ENCODE assay signal across 10 cellular contexts in genomic region chr17:50060951-50061712, GRCh38. TPM values are rescaled to one million over a fixed set of nuclear protein-coding genes. Genes with fewer than 3 reads are reported as not detected.
A peak's percentile ranks its signal among the peaks of the same experiment; 100 is the strongest.
DNase-seq lines count a peak whose midpoint lies in the region; ATAC-seq and TF ChIP-seq lines count a peak whose summit lies in the region.
"Had no signal": no experiment of that assay in that cellular context is flagged by ENCODE, and none has a peak within 500 bp of the region (broad histone marks: within the 10 kb centered on the region; RNA-seq: fewer than 3 reads in every experiment).

No MANE protein-coding gene starts in this region.

- H2AFZ ChIP-seq in IMR-90 (replicated peaks; ENCODE audit: low read length, poor library complexity), result peak overlapping the region; percentile 33
- H2AFZ ChIP-seq in Karpas-422 (ENCODE audit: low read length), result no peak overlapping the region

- in situ Hi-C loops in IMR-90 (cut with MboI; ENCODE audit: low sequenced_read_pairs), result no loop called here

- H3K14ac ChIP-seq in IMR-90 (replicated peaks; ENCODE audit: low read depth, low read length), result peak overlapping the region; percentile 91

- POLR2A ChIA-PET in IMR-90 (lab: Charles Lee; ENCODE audit: unreplicated experiment), result interaction anchor here (0.6 kb wide), 1 partner anchor 55 kb away, joined by 3 read pairs; no protein-coding TSS in a partner anchor

- H3K18ac ChIP-seq in IMR-90 (ENCODE audit: low read depth, low read length), result peak overlapping the region; percentile 80

- no peak overlapping the region for H3K4me3 ChIP-seq in IMR-90 (ENCODE audit: insufficient read depth, low read depth, low read length)
- no peak overlapping the region for H3K4me3 ChIP-seq in subcutaneous abdominal adipose tissue (ENCODE audit: low read depth in 1 of 5, low read length in 5 of 5)
- H3K4me3 ChIP-seq in Karpas-422 (ENCODE audit: low read length), result no peak overlapping the region

- H3K36me3 ChIP-seq in IMR-90 (ENCODE audit: control insufficient read depth, insufficient read depth, low read length), result no peaks in the 10 kb centered on the region
- no peaks in the 10 kb centered on the region for H3K36me3 ChIP-seq in subcutaneous abdominal adipose tissue (ENCODE audit: control insufficient read depth in 5 of 5, insufficient read depth in 5 of 5, low read length in 5 of 5)
- no peaks in the 10 kb centered on the region for H3K36me3 ChIP-seq in Karpas-422 (ENCODE audit: insufficient read depth, low read length)

- H2BK5ac ChIP-seq in IMR-90 (ENCODE audit: low read depth, low read length, poor library complexity, severe bottlenecking), result peak overlapping the region; percentile 91

- peak overlapping the region; percentile 52 to 88; a peak in 3 of 4 replicates for H4K8ac ChIP-seq in IMR-90 (ENCODE audit: low read depth in 2 of 2, low read length in 2 of 2)

- H3K4me1 ChIP-seq in IMR-90 (ENCODE audit: control insufficient read depth, insufficient read depth, low read length) (peaks cover 70% of the 10 kb centered on the region), subcutaneous abdominal adipose tissue (ENCODE audit: control insufficient read depth in 5 of 5, insufficient read depth in 5 of 5, low read length in 5 of 5) (peaks cover 5 to 81% (median 73%) of the 10 kb centered on the region in 5 donors), Karpas-422 (ENCODE audit: low read length) (peaks cover 31% of the 10 kb centered on the region)

- peak overlapping the region; percentile 97 for H2AK9ac ChIP-seq in IMR-90 (replicated peaks; ENCODE audit: low read depth, low read length, poor library complexity)

- intact Hi-C loops in IMR-90 (cut with micrococcal nuclease), result loop anchor here (10.0 kb wide), 1 partner anchor 866 kb away; no protein-coding TSS in a partner anchor
- intact Hi-C loops in left colon (cut with DNase I, micrococcal nuclease), result no loop called here

- H3K9ac ChIP-seq in IMR-90 (ENCODE audit: low read depth, low read length) (no peak overlapping the region), subcutaneous abdominal adipose tissue (ENCODE audit: low read length in 5 of 5) (peak overlapping the region in 1 of 5 donors; percentile 19), Karpas-422 (ENCODE audit: low read length) (no peak overlapping the region)

- TF ChIP-seq CTCF in IMR-90 (conservative IDR thresholded peaks at IDR 0.05; ENCODE audit: low read depth, low read length), result no peak

- no TSS peak for BruUV-seq in IMR-90 (replicated peaks; lab: Mats Ljungman, UMichigan)

- no peaks in the 10 kb centered on the region for H3K9me2 ChIP-seq in Karpas-422 (replicated peaks; ENCODE audit: insufficient read depth, low read length)

- H2AK5ac ChIP-seq in IMR-90 (ENCODE audit: low read depth, low read length), result peak overlapping the region; percentile 89

- peaks cover 22 to 90% of the 10 kb centered on the region in 2 experiments; a peak in 3 of 4 replicates for H3K79me1 ChIP-seq in IMR-90 (ENCODE audit: low read depth in 1 of 2, low read length in 2 of 2)

- dilution Hi-C loops in IMR-90 (cut with HindIII; ENCODE audit: low sequenced_read_pairs, unreplicated experiment), result no loop called here

- H3K27me3 ChIP-seq in IMR-90 (ENCODE audit: control insufficient read depth, insufficient read depth, low read length), result no peaks in the 10 kb centered on the region
- H3K27me3 ChIP-seq in subcutaneous abdominal adipose tissue (ENCODE audit: control insufficient read depth in 5 of 5, insufficient read depth in 4 of 5, low read length in 5 of 5), result peaks cover 0 to 6% (median 0%) of the 10 kb centered on the region in 5 donors
- H3K27me3 ChIP-seq in Karpas-422 (ENCODE audit: low read length), result no peaks in the 10 kb centered on the region

- H3K4ac ChIP-seq in IMR-90 (ENCODE audit: low read depth, low read length), result peak overlapping the region; percentile 95

- TF ChIP-seq RAD21 in IMR-90 (IDR thresholded peaks at IDR 0.05; ENCODE audit: low read length), result no peak

- DNase-seq in IMR-90 (peak; percentile 75), cerebellum (ENCODE audit: low spot score) (peak; percentile 37), left colon (peak; percentile 67 to 86), Karpas-422 (no peak)
- no peak for DNase-seq in activated CD8-positive, alpha-beta memory T cell treated with anti-CD3 and anti-CD28 coated beads for 24 hours
- no peak for DNase-seq in stimulated activated CD4-positive, alpha-beta T cell treated with anti-CD3 and anti-CD28 coated beads, Interleukin-2, amount 100 ng/mL, for 24 hours
- DNase-seq: activated CD4-positive, alpha-beta T cell treated with anti-CD3 and anti-CD28 coated beads, Interleukin-2, amount 50 U/mL, for 4 hours; NCI-H2171 had no signal

- H4K91ac ChIP-seq in IMR-90 (ENCODE audit: insufficient read depth, low read depth, low read length), result peak overlapping the region; percentile 91

- H3K79me2 ChIP-seq in Karpas-422 (ENCODE audit: low read length), result no peaks in the 10 kb centered on the region

- peak overlapping the region; percentile 67; the same call in 1 of the 2 replicates for H2BK20ac ChIP-seq in IMR-90 (ENCODE audit: low read depth, low read length)

- H4K20me1 ChIP-seq in IMR-90 (ENCODE audit: insufficient read depth, low read length) (peaks cover 11% of the 10 kb centered on the region; the same call in 1 of the 2 replicates), Karpas-422 (ENCODE audit: insufficient read depth, low read depth, low read length) (0 out of 2 replicates have a peak, but pooled peaks cover 3% of the 10 kb centered on the region)

- H4K5ac ChIP-seq in IMR-90 (ENCODE audit: low read depth, low read length), result peak overlapping the region; percentile 70

- TF ChIP-seq POLR2A in IMR-90 (IDR thresholded peaks at IDR 0.05; ENCODE audit: low read depth, low read length), result no peak; the same call in 1 of the 2 replicates

- CTCF ChIA-PET in IMR-90 (lab: Yijun Ruan, JAX), result interaction anchor here (1.0 to 1.3 kb wide), 2 partner anchors 26 to 33 kb away, joined by 3 to 4 read pairs; no protein-coding TSS in a partner anchor

- 100% methylated on average over 2 of the region's 9 CpGs; no CpG with 5 or more reads in 1 of the 2 experiments for WGBS in IMR-90 (ENCODE audit: extremely low coverage in 2 of 2, insufficient read length in 1 of 2), 2 experiments

- H3K23ac ChIP-seq in IMR-90 (ENCODE audit: low read depth, low read length), result peak overlapping the region; percentile 70; the same call in 1 of the 2 replicates

- peaks cover 58% of the 10 kb centered on the region for H3K9me1 ChIP-seq in IMR-90 (ENCODE audit: insufficient read depth, low read length)

- H3K4me2 ChIP-seq in IMR-90 (ENCODE audit: low read depth, low read length), result peak overlapping the region; percentile 46; the same call in 1 of the 2 replicates
- no peak overlapping the region for H3K4me2 ChIP-seq in Karpas-422 (ENCODE audit: low read depth, low read length, poor library complexity, severe bottlenecking)

- H3K9me3 ChIP-seq in IMR-90 (ENCODE audit: control insufficient read depth, insufficient read depth, low read length) (no peaks in the 10 kb centered on the region), subcutaneous abdominal adipose tissue (ENCODE audit: control insufficient read depth in 5 of 5, low read length in 5 of 5) (no peaks in the 10 kb centered on the region), Karpas-422 (ENCODE audit: low read length) (no peaks in the 10 kb centered on the region)

- H2BK120ac ChIP-seq in IMR-90 (ENCODE audit: low read depth, low read length), result peak overlapping the region; percentile 89

- H3K56ac ChIP-seq in IMR-90 (ENCODE audit: extremely low read depth, insufficient read depth, low read length), result 0 out of 2 replicates have a peak overlapping the region, but pooled peaks have one; percentile 37

- H2BK15ac ChIP-seq in IMR-90 (ENCODE audit: low read depth, low read length), result peak overlapping the region; percentile 75; the same call in 2 of the 3 replicates

- ATAC-seq in IMR-90 (ENCODE audit: low read depth) (peak; percentile 2), left colon (no peak), HG02840 (IDR thresholded peaks at IDR 0.05; ENCODE audit: low FRiP score, unreplicated experiment) (no peak)

- H3K27ac ChIP-seq in IMR-90 (ENCODE audit: insufficient read depth, low read length) (peak overlapping the region; percentile 70), subcutaneous abdominal adipose tissue (ENCODE audit: low read depth, low read length) (peak overlapping the region; percentile 54), Karpas-422 (ENCODE audit: low read length) (no peak overlapping the region)

TF ChIP-seq in IMR-90, 13 proteins besides CTCF, POLR2A, EP300 and RAD21:
- TF ChIP-seq USF2 (IDR thresholded peaks at IDR 0.05; ENCODE audit: low read depth, low read length), result no peak
- peak; percentile 35; the same call in 1 of the 2 replicates for TF ChIP-seq MAZ (IDR thresholded peaks at IDR 0.05; ENCODE audit: borderline replicate concordance, low read depth, low read length)

RNA-seq across cellular contexts. Expression of gene ITGA3, which starts 5.2 kb away (rescaled TPM):
- 78.0 and 80.0 TPM in 2 replicates for total RNA-seq in IMR-90 (2012; rRNA removed)
- 202 and 213 TPM in 2 replicates for polyA plus RNA-seq in IMR-90 (2012; rRNA removed)
- polyA plus RNA-seq in IMR-90 (2012; cell fraction: cytosol; rRNA removed), result 91.6 and 164 TPM in 2 replicates
- polyA plus RNA-seq in IMR-90 (2012; cell fraction: nucleus; rRNA removed; ENCODE audit: low replicate concordance), result 230 and 543 TPM in 2 replicates
- 22.9 TPM for total RNA-seq in cerebellum
- total RNA-seq in left colon, result 100 to 1,000 TPM; 130 to 170 TPM
- 1.0 and 1.6 TPM in 2 replicates for total RNA-seq in Karpas-422 (2014; rRNA removed; shearing (Covaris generic); ENCODE audit: low replicate concordance)

RNA-seq across cellular contexts. Expression of gene PDK2, which starts 34.0 kb away (rescaled TPM):
- 26.7 and 38.0 TPM in 2 replicates for total RNA-seq in IMR-90 (2012; rRNA removed)
- polyA plus RNA-seq in IMR-90 (2012; rRNA removed), result 104 and 113 TPM in 2 replicates
- 45.0 and 131 TPM in 2 replicates for polyA plus RNA-seq in IMR-90 (2012; cell fraction: cytosol; rRNA removed)
- 71.2 and 130 TPM in 2 replicates for polyA plus RNA-seq in IMR-90 (2012; cell fraction: nucleus; rRNA removed; ENCODE audit: low replicate concordance)
- total RNA-seq in cerebellum, result 21.3 TPM
- 10 to 100 TPM; 59.5 to 71.4 TPM for total RNA-seq in left colon
- total RNA-seq in Karpas-422 (2014; rRNA removed; shearing (Covaris generic); ENCODE audit: low replicate concordance), result not detected in 2 replicates

Comparison
In these comparisons a context has a peak if more than half of its experiments do, and no peak if none do; other contexts are left out.
1. DNase-seq: peak in IMR-90 (single experiment), cerebellum (single experiment) and left colon (2 of 2); none in activated CD8-positive, alpha-beta memory T cell treated with anti-CD3 and anti-CD28 coated beads for 24 hours (single experiment), Karpas-422 (single experiment) and stimulated activated CD4-positive, alpha-beta T cell treated with anti-CD3 and anti-CD28 coated beads, Interleukin-2, amount 100 ng/mL, for 24 hours (0 of 2).
2. RNA of gene PDK2, which starts 34.0 kb away (total RNA-seq): 59.5 to 71.4 TPM in left colon, 26.7 to 38.0 TPM in IMR-90 and 21.3 TPM in cerebellum (single experiment); not detected in Karpas-422; every median in the first group is over 10 times any median in the second.